11 cellular contexts compared by ENCODE assay signal in the genomic region with DNA sequence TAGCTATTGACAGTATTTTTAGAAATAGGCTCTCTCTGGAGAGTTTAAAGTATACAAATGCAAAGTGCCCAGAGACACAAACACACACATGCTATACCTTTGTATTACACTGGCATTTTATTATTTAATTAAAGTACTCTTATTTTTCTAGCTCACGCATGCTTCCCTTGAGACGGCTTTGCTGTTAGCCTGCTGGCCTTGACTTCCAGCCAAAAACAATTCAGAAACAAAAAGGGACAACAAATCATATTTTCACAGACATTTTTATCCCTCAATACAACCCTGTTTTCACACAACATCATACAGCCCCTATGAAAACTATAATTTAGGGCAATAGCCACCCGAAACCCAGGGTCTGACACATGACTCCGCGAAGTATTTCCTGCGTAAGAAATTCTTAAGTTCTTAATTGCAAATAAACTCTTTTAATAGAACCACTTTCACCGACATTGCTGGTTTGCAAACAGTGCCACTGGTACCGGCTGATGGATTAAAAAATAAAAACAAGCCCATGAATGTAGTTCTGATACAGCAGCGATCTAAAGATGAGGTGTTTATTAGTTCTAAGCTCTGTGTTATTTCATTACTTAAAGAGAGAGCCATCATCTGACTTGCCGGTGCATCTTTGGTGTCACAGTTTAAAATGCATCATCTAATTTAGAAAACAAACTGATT.
DNase-seq lines count a peak whose midpoint lies in the region; ATAC-seq and TF ChIP-seq lines count a peak whose summit lies in the region.
"Had no signal": no experiment of that assay in that cellular context is flagged by ENCODE, and none has a peak within 500 bp of the region (broad histone marks: within the 10 kb centered on the region; RNA-seq: fewer than 3 reads in every experiment).

No MANE protein-coding gene starts in this region.

- H3K9ac ChIP-seq in mammary epithelial cell (ENCODE audit: insufficient read depth, low read length) (no peak overlapping the region), muscle layer of colon (ENCODE audit: low read length) (peak overlapping the region; percentile 49)

- no peak overlapping the region for H2AFZ ChIP-seq in mammary epithelial cell (ENCODE audit: low read depth, low read length)

- H3K4me3 ChIP-seq in breast epithelium (peak overlapping the region; percentile 28 to 55 (median 36)), mammary epithelial cell (replicated peaks in 1 of 3; ENCODE audit: insufficient read depth in 1 of 3, low read depth in 2 of 3, low read length in 3 of 3) (no peak overlapping the region), muscle layer of colon (ENCODE audit: low read depth in 1 of 2, low read length in 2 of 2) (peak overlapping the region; percentile 12 to 72), urinary bladder (ENCODE audit: low read depth, low read length) (peak overlapping the region; percentile 25)
- H3K4me3 ChIP-seq: K562 had no signal

- no peaks in the 10 kb centered on the region for H3K79me2 ChIP-seq in mammary epithelial cell (ENCODE audit: insufficient read depth, low read length)

- peak overlapping the region; percentile 49 to 79 for H3K27ac ChIP-seq in breast epithelium
- no peak overlapping the region for H3K27ac ChIP-seq in mammary epithelial cell (ENCODE audit: insufficient read depth, low read depth, low read length)
- peak overlapping the region; percentile 36 for H3K27ac ChIP-seq in muscle layer of colon (ENCODE audit: low read depth, low read length)
- H3K27ac ChIP-seq in urinary bladder (ENCODE audit: low read depth), result peak overlapping the region; percentile 5

- ATAC-seq in HG03025 (IDR thresholded peaks at IDR 0.05; ENCODE audit: low FRiP score, unreplicated experiment), result no peak
- ATAC-seq: activated T-cell treated with anti-CD3 and anti-CD28 coated beads, Interleukin-2, amount 50 U/mL, for 72 hours; K562 had no signal

- no peaks in the 10 kb centered on the region for H3K27me3 Mint-ChIP-seq in chondrocyte (ENCODE audit: low read depth)

- DNase-seq in breast epithelium (ENCODE audit: low spot score in 2 of 2) (no peak), mammary epithelial cell (no peak), chondrocyte (ENCODE audit: low spot score) (no peak), LoVo (ENCODE audit: low spot score) (no peak), T-helper 9 cell (no peak)
- DNase-seq: activated T-cell treated with anti-CD3 and anti-CD28 coated beads, Interleukin-2, amount 50 U/mL, for 72 hours; glutamatergic neuron had no signal

- CTCF ChIA-PET in mammary epithelial cell (lab: Charles Lee; ENCODE audit: low non-redundant PET), result no interaction called here

- TF ChIP-seq CTCF in breast epithelium (IDR thresholded peaks at IDR 0.05), result no peak
- no peak for TF ChIP-seq CTCF in mammary epithelial cell (conservative IDR thresholded peaks at IDR 0.05 in 1 of 2, IDR thresholded peaks at IDR 0.05 in 1 of 2; ENCODE audit: extremely low read depth in 1 of 2, insufficient read depth in 1 of 2, low read depth in 1 of 2, low read length in 2 of 2)
- TF ChIP-seq CTCF in chondrocyte (IDR thresholded peaks at IDR 0.05), result no peak

- peaks cover 0 to 3% of the 10 kb centered on the region in 2 donors for H3K27me3 ChIP-seq in breast epithelium
- H3K27me3 ChIP-seq in mammary epithelial cell (ENCODE audit: insufficient read depth, low read length), result no peaks in the 10 kb centered on the region
- H3K27me3 ChIP-seq in muscle layer of colon (ENCODE audit: control insufficient read depth in 1 of 2, insufficient read depth in 2 of 2, low read length in 2 of 2), result no peaks in the 10 kb centered on the region

- no peaks in the 10 kb centered on the region for H3K9me3 ChIP-seq in breast epithelium
- no peaks in the 10 kb centered on the region for H3K9me3 ChIP-seq in mammary epithelial cell (replicated peaks; ENCODE audit: insufficient read depth, low read length)
- H3K9me3 ChIP-seq in muscle layer of colon (ENCODE audit: low read length), result no peaks in the 10 kb centered on the region

- no peak for TF ChIP-seq POLR2A in breast epithelium (IDR thresholded peaks at IDR 0.05)

- intact Hi-C loops in breast epithelium (cut with DNase I; ENCODE audit: low total_unique reads), result no loop called here
- intact Hi-C loops in mammary epithelial cell (cut with micrococcal nuclease), result no loop called here

- H3K4me1 ChIP-seq in breast epithelium (no peaks in the 10 kb centered on the region), mammary epithelial cell (ENCODE audit: insufficient read depth, low read length) (peaks cover 18% of the 10 kb centered on the region), muscle layer of colon (ENCODE audit: insufficient read depth, low read length) (peaks cover 40% of the 10 kb centered on the region), urinary bladder (ENCODE audit: insufficient read depth) (peaks cover 2% of the 10 kb centered on the region)

- H3K36me3 ChIP-seq in breast epithelium (no peaks in the 10 kb centered on the region), mammary epithelial cell (ENCODE audit: insufficient read depth, low read length) (no peaks in the 10 kb centered on the region), muscle layer of colon (ENCODE audit: insufficient read depth, low read length) (no peaks in the 10 kb centered on the region), urinary bladder (ENCODE audit: insufficient read depth) (no peaks in the 10 kb centered on the region)

- dilution Hi-C loops in mammary epithelial cell (cut with HindIII; ENCODE audit: low sequenced_read_pairs), result no loop called here

- peak overlapping the region; percentile 92 for H3K27ac Mint-ChIP-seq in chondrocyte (ENCODE audit: unreplicated experiment)
- H3K27ac Mint-ChIP-seq: activated T-cell treated with anti-CD3 and anti-CD28 coated beads, Interleukin-2, amount 50 U/mL, for 72 hours had no signal

- H4K20me1 ChIP-seq in mammary epithelial cell (ENCODE audit: insufficient read depth, low read length), result no peaks in the 10 kb centered on the region

- H3K4me3 Mint-ChIP-seq in chondrocyte (ENCODE audit: unreplicated experiment), result peak overlapping the region; percentile 68
- H3K4me3 Mint-ChIP-seq: activated T-cell treated with anti-CD3 and anti-CD28 coated beads, Interleukin-2, amount 50 U/mL, for 72 hours had no signal

- H3K4me1 Mint-ChIP-seq in chondrocyte (ENCODE audit: low read depth), result peaks cover 67% of the 10 kb centered on the region

- no peak overlapping the region for H3K4me2 ChIP-seq in mammary epithelial cell (ENCODE audit: insufficient read depth, low read depth, low read length)

- in situ Hi-C loops in mammary epithelial cell (cut with MboI; ENCODE audit: low sequenced_read_pairs in 2 of 2), result loop anchor here in 1 of 2 donors (25.0 kb wide), 1 partner anchor 384 kb away; no protein-coding TSS in a partner anchor

- WGBS in mammary epithelial cell (ENCODE audit: low coverage, missing lambda C conversion rate), result 94% methylated on average over 10 of the region's 10 CpGs
- 27% methylated on average over 10 of the region's 10 CpGs for WGBS in urinary bladder

- BruUV-seq in mammary epithelial cell (replicated peaks; lab: Mats Ljungman, UMichigan), result no TSS peak

- no peaks in the 10 kb centered on the region for H3K36me3 Mint-ChIP-seq in chondrocyte (ENCODE audit: low read depth)

- H3K9me3 Mint-ChIP-seq in chondrocyte (ENCODE audit: low read depth), result no peaks in the 10 kb centered on the region
- H3K9me3 Mint-ChIP-seq: activated T-cell treated with anti-CD3 and anti-CD28 coated beads, Interleukin-2, amount 50 U/mL, for 72 hours had no signal

Comparison
In these comparisons a context has a peak if more than half of its experiments do, and no peak if none do; other contexts are left out.
1. H3K4me3 ChIP-seq: peak in breast epithelium (3 of 3), muscle layer of colon (2 of 2) and urinary bladder (single experiment); none in mammary epithelial cell (0 of 3).